ENCODE assay signal across 8 cellular contexts in genomic region chr3:4492240-4493007, GRCh38. TPM values are rescaled to one million over a fixed set of nuclear protein-coding genes. Genes with fewer than 3 reads are reported as not detected.
DNase-seq lines count a peak whose midpoint lies in the region; ATAC-seq, FAIRE-seq and TF ChIP-seq lines count a peak whose summit lies in the region.

No MANE protein-coding gene starts in this region.

- peak overlapping the region; percentile 50; the same call in 1 of the 2 replicates for H2BK15ac ChIP-seq in H1 (ENCODE audit: low read length)
- H2BK15ac ChIP-seq in mesendoderm (replicated peaks; ENCODE audit: low read depth): no peak overlapping the region

- H3K36me3 ChIP-seq in BJ (ENCODE audit: control insufficient read depth, insufficient read depth, low read length) (no peaks in the 10 kb centered on the region), GM23338 (ENCODE audit: insufficient read depth) (no peaks in the 10 kb centered on the region), H1 (ENCODE audit: control insufficient read depth in 2 of 4, insufficient read depth in 4 of 4, low read length in 3 of 4) (no peaks in the 10 kb centered on the region), mesendoderm (ENCODE audit: control insufficient read depth, insufficient read depth, low read length) (no peaks in the 10 kb centered on the region)

- H3K4me1 ChIP-seq in GM23338 (ENCODE audit: insufficient read depth): peaks cover 5% of the 10 kb centered on the region; the same call in 1 of the 2 replicates
- H3K4me1 ChIP-seq in H1 (replicated peaks in 1 of 4; ENCODE audit: control insufficient read depth in 3 of 4, insufficient read depth in 4 of 4, low read length in 3 of 4): peaks cover 0 to 3% (median 0%) of the 10 kb centered on the region in 4 experiments; a peak in 3 of 7 replicates
- H3K4me1 ChIP-seq in mesendoderm (ENCODE audit: control insufficient read depth, low read depth, low read length): no peaks in the 10 kb centered on the region

- WGBS in H1 (ENCODE audit: extremely low coverage in 1 of 2, insufficient coverage in 1 of 2, insufficient read length in 1 of 2, insufficient replicate concordance in 2 of 2, low coverage in 1 of 2, low lambda C conversion rate in 2 of 2, missing lambda C conversion rate in 1 of 2), 2 experiments: 1% methylated on average over 41 of the region's 41 CpGs; no CpG with 5 or more reads in 1 of the 2 experiments
- WGBS in mesendoderm (ENCODE audit: extremely low coverage, insufficient coverage, low lambda C conversion rate): no CpG with 5 or more reads among the region's 41 CpGs

- H3K4ac ChIP-seq in H1 (replicated peaks; ENCODE audit: insufficient read length, low read depth, low read length) (no peak overlapping the region), mesendoderm (ENCODE audit: low read depth, low read length) (no peak overlapping the region)

- H2AK5ac ChIP-seq in H1 (ENCODE audit: low read depth, low read length) (no peak overlapping the region), mesendoderm (ENCODE audit: low read length) (no peak overlapping the region)

- H3K4me3 ChIP-seq in BJ (ENCODE audit: low read depth, low read length) (peak overlapping the region; percentile 57), GM23338 (peak overlapping the region; percentile 86), H1 (ENCODE audit: extremely low read depth in 1 of 4, insufficient read depth in 2 of 4, low read depth in 3 of 4, low read length in 4 of 4) (peak overlapping the region; percentile 62 to 88 (median 72)), mesendoderm (ENCODE audit: low read length) (peak overlapping the region; percentile 52)

- peak overlapping the region; percentile 94 for H3K27ac Mint-ChIP-seq in GM23338
- H3K27ac Mint-ChIP-seq in activated CD8-positive, alpha-beta T cell treated with anti-CD3 and anti-CD28 coated beads, Interleukin-2, amount 10 ng/mL, durations not matched to agents 7 days and 5 days: peak overlapping the region; percentile 89

- H2BK120ac ChIP-seq in H1 (replicated peaks; ENCODE audit: low read depth, low read length): no peak overlapping the region
- H2BK120ac ChIP-seq in mesendoderm (ENCODE audit: low read depth, low read length): peak overlapping the region; percentile 35

- H3K79me2 ChIP-seq in GM23338 (replicated peaks; ENCODE audit: insufficient read depth) (no peaks in the 10 kb centered on the region), H1 (ENCODE audit: control insufficient read depth in 1 of 2, insufficient read depth in 2 of 2, low read length in 2 of 2) (no peaks in the 10 kb centered on the region), mesendoderm (ENCODE audit: control insufficient read depth, insufficient read depth, low read length) (no peaks in the 10 kb centered on the region)

- peaks cover 16% of the 10 kb centered on the region for H3K4me1 Mint-ChIP-seq in GM23338
- peaks cover 37% of the 10 kb centered on the region for H3K4me1 Mint-ChIP-seq in activated CD8-positive, alpha-beta T cell treated with anti-CD3 and anti-CD28 coated beads, Interleukin-2, amount 10 ng/mL, durations not matched to agents 7 days and 5 days (ENCODE audit: low read depth)

- TF ChIP-seq RAD21 in H1 (IDR thresholded peaks at IDR 0.05 in 1 of 2, conservative IDR thresholded peaks at IDR 0.05 in 1 of 2; ENCODE audit: low read depth in 2 of 2, low read length in 2 of 2): peak; percentile 11 to 16; a peak in 1 of 4 replicates

- H3K56ac ChIP-seq in H1 (replicated peaks; ENCODE audit: insufficient read length, low read depth, low read length): peak overlapping the region; percentile 32
- peak overlapping the region; percentile 80 for H3K56ac ChIP-seq in mesendoderm (ENCODE audit: low read length)

- H4K5ac ChIP-seq in H1 (ENCODE audit: insufficient read length, low read depth, low read length) (peak overlapping the region; percentile 76), mesendoderm (ENCODE audit: low read length) (no peak overlapping the region)

- no peak for TF ChIP-seq EP300 in H1 (IDR thresholded peaks at IDR 0.05; ENCODE audit: borderline replicate concordance in 1 of 2, low read depth in 2 of 2, low read length in 2 of 2)

- no peak overlapping the region for H2BK12ac ChIP-seq in H1 (ENCODE audit: low read depth, low read length)

- H3K27ac ChIP-seq in GM23338 (ENCODE audit: low read depth): peak overlapping the region; percentile 97
- peak overlapping the region; percentile 56; the same call in 1 of the 2 replicates for H3K27ac ChIP-seq in H1 (ENCODE audit: low read depth, low read length)
- peak overlapping the region; percentile 40 for H3K27ac ChIP-seq in mesendoderm (ENCODE audit: low read depth, low read length)

- no peak overlapping the region for H4K91ac ChIP-seq in H1 (replicated peaks; ENCODE audit: insufficient read length, low read length)

- H2AFZ ChIP-seq in GM23338 (peak overlapping the region; percentile 98), H1 (ENCODE audit: low read length) (peak overlapping the region; percentile 82)

- H3K4me3 Mint-ChIP-seq in GM23338: peak overlapping the region; percentile 89
- H3K4me3 Mint-ChIP-seq in activated CD8-positive, alpha-beta T cell treated with anti-CD3 and anti-CD28 coated beads, Interleukin-2, amount 10 ng/mL, durations not matched to agents 7 days and 5 days: peak overlapping the region; percentile 94

- no peak overlapping the region for H2BK20ac ChIP-seq in H1 (ENCODE audit: low read length)

- H4K8ac ChIP-seq in H1 (ENCODE audit: extremely low read depth, insufficient read depth, low read length) (0 out of 2 replicates have a peak overlapping the region, but pooled peaks have one; percentile 19), mesendoderm (ENCODE audit: low read depth, low read length) (no peak overlapping the region)

- no peak; a peak in 1 of 3 replicates for TF ChIP-seq POLR2A in H1 (IDR thresholded peaks at IDR 0.05; ENCODE audit: control extremely low read depth in 1 of 2, low read depth in 2 of 2, low read length in 2 of 2)

- H3K36me3 Mint-ChIP-seq in GM23338 (ENCODE audit: low read depth): no peaks in the 10 kb centered on the region
- peaks cover 26% of the 10 kb centered on the region for H3K36me3 Mint-ChIP-seq in activated CD8-positive, alpha-beta T cell treated with anti-CD3 and anti-CD28 coated beads, Interleukin-2, amount 10 ng/mL, durations not matched to agents 7 days and 5 days (ENCODE audit: low read depth)

- H3K23ac ChIP-seq in H1 (ENCODE audit: insufficient read length): no peak overlapping the region
- no peak overlapping the region for H3K23ac ChIP-seq in mesendoderm (ENCODE audit: low read length)

- peak overlapping the region; percentile 86; the same call in 1 of the 2 replicates for H2BK5ac ChIP-seq in H1 (ENCODE audit: low read depth, low read length)
- H2BK5ac ChIP-seq in mesendoderm (ENCODE audit: low read length): no peak overlapping the region

- H3K9me3 Mint-ChIP-seq in GM23338: no peaks in the 10 kb centered on the region
- H3K9me3 Mint-ChIP-seq in activated CD8-positive, alpha-beta T cell treated with anti-CD3 and anti-CD28 coated beads, Interleukin-2, amount 10 ng/mL, durations not matched to agents 7 days and 5 days (ENCODE audit: insufficient read depth): no peaks in the 10 kb centered on the region

- H3K4me2 ChIP-seq in GM23338 (peak overlapping the region; percentile 95), H1 (ENCODE audit: insufficient read depth in 1 of 2, low read depth in 2 of 2, low read length in 2 of 2) (peak overlapping the region; percentile 81 to 93), mesendoderm (ENCODE audit: low read length) (peak overlapping the region; percentile 89)

- no peaks in the 10 kb centered on the region for H4K20me1 ChIP-seq in GM23338 (replicated peaks; ENCODE audit: insufficient read depth)
- H4K20me1 ChIP-seq in H1 (replicated peaks in 1 of 2; ENCODE audit: control insufficient read depth in 1 of 2, insufficient read depth in 2 of 2, low read length in 2 of 2): peaks cover 0 to 1% of the 10 kb centered on the region in 2 experiments

- H3F3A ChIP-seq in GM23338 (replicated peaks; ENCODE audit: low read depth): 0 out of 2 replicates have a peak, but pooled peaks cover 4% of the 10 kb centered on the region

- H3K27me3 ChIP-seq in BJ (ENCODE audit: control insufficient read depth, insufficient read depth, low read length) (peaks cover 1% of the 10 kb centered on the region; the same call in 1 of the 2 replicates), GM23338 (ENCODE audit: insufficient read depth) (peaks cover 31% of the 10 kb centered on the region), H1 (replicated peaks in 1 of 4; ENCODE audit: control insufficient read depth in 3 of 4, extremely low read depth in 1 of 4, insufficient read depth in 3 of 4, low read length in 3 of 4) (peaks cover 0 to 11% (median 5%) of the 10 kb centered on the region in 4 experiments; a peak in 5 of 7 replicates), mesendoderm (ENCODE audit: insufficient read depth, low read length, poor library complexity) (no peaks in the 10 kb centered on the region)

- POLR2A ChIA-PET in BJ (lab: Charles Lee) (interaction anchor here (0.6 kb wide), 2 partner anchors 52 to 567 kb away, joined by 3 to 4 read pairs; no protein-coding TSS in a partner anchor), H1 (lab: Charles Lee; ENCODE audit: partially characterized antibody) (interaction anchor here (0.7 to 4.6 kb wide), 43 partner anchors 8 to 693 kb away, joined by 3 to 91 read pairs (median 5); partner anchors contain the start of genes LRRN1 and SUMF1)
- POLR2A ChIA-PET in activated CD8-positive, alpha-beta T cell treated with anti-CD3 and anti-CD28 coated beads, Interleukin-2, amount 10 ng/mL, durations not matched to agents 7 days and 5 days (lab: Charles Lee): interaction anchor here (0.6 to 4.3 kb wide), 19 partner anchors 11 to 631 kb away, joined by 3 to 51 read pairs (median 4); partner anchors contain the start of genes BHLHE40 and SUMF1

- H3K9ac ChIP-seq in H1 (replicated peaks in 1 of 4; ENCODE audit: extremely low read depth in 1 of 4, low read depth in 3 of 4, low read length in 3 of 4): peak overlapping the region; percentile 31 to 68 (median 50)
- H3K9ac ChIP-seq in mesendoderm (ENCODE audit: low read length): peak overlapping the region; percentile 70

- CTCF ChIA-PET in BJ (lab: Yijun Ruan, JAX): interaction anchor here (1.3 to 1.4 kb wide), 2 partner anchors 15 to 75 kb away, joined by 3 to 5 read pairs; no protein-coding TSS in a partner anchor
- CTCF ChIA-PET in activated CD8-positive, alpha-beta T cell treated with anti-CD3 and anti-CD28 coated beads, Interleukin-2, amount 10 ng/mL, durations not matched to agents 7 days and 5 days (lab: Charles Lee): interaction anchor here (0.9 to 6.1 kb wide), 9 partner anchors 13 to 188 kb away, joined by 4 to 56 read pairs (median 6); partner anchors contain the start of gene SETMAR
- CTCF ChIA-PET in H1 (lab: Charles Lee; ENCODE audit: partially characterized antibody): interaction anchor here (0.6 to 7.1 kb wide), 11 partner anchors 10 to 1745 kb away, joined by 3 to 34 read pairs (median 4); no protein-coding TSS in a partner anchor

- TF ChIP-seq CTCF in BJ (IDR thresholded peaks at IDR 0.05; ENCODE audit: insufficient read depth, low read depth, low read length) (no peak), GM23338 (conservative IDR thresholded peaks at IDR 0.05; ENCODE audit: low read depth in 2 of 2) (0 out of 4 replicates have a peak, but pooled peaks of 1 of the 2 experiments have one; percentile 7), H1 (IDR thresholded peaks at IDR 0.05; ENCODE audit: control extremely low read depth in 1 of 3, insufficient read depth in 1 of 3, low read depth in 1 of 3, low read length in 3 of 3) (no peak)

- no peaks in the 10 kb centered on the region for H3K9me3 ChIP-seq in H1 (ENCODE audit: insufficient read depth in 2 of 2, low read depth in 1 of 2, low read length in 1 of 2)

- FAIRE-seq in H1 (lab: Jason Lieb, UNC): no peak

- peak; percentile 60 for ATAC-seq in GM23338
- peak; percentile 34 for ATAC-seq in activated CD8-positive, alpha-beta T cell treated with anti-CD3 and anti-CD28 coated beads, Interleukin-2, amount 10 ng/mL, durations not matched to agents 7 days and 5 days

- H3K9me2 ChIP-seq in GM23338 (ENCODE audit: insufficient read depth): no peaks in the 10 kb centered on the region

- H3K14ac ChIP-seq in H1 (ENCODE audit: insufficient read length): no peak overlapping the region

- H3K23me2 ChIP-seq in H1 (ENCODE audit: low read depth, low read length): peaks cover 8% of the 10 kb centered on the region; the same call in 1 of the 2 replicates

- peak; percentile 15 for DNase-seq in BJ (ENCODE audit: low read depth)
- DNase-seq in GM23338 (ENCODE audit: low spot score): peak; percentile 79
- peak; percentile 54 to 64 for DNase-seq in NCI-H524 (lab: John Stamatoyannopoulos, UW)
- DNase-seq in activated CD8-positive, alpha-beta T cell treated with anti-CD3 and anti-CD28 coated beads, Interleukin-2, amount 10 ng/mL, durations not matched to agents 7 days and 5 days: peak; percentile 70
- peak; percentile 21 to 69 for DNase-seq in H1 (ENCODE audit: low read depth in 1 of 2, low spot score in 2 of 2)
- DNase-seq in mesendoderm: peak; percentile 81
- DNase-seq in stimulated activated naive CD4-positive, alpha-beta T cell (lab: John Stamatoyannopoulos, UW): peak; percentile 24 to 48 (median 34)
- no peak for DNase-seq in 8988T

- no peaks in the 10 kb centered on the region for H3K79me1 ChIP-seq in H1 (ENCODE audit: low read depth, low read length)
- no peaks in the 10 kb centered on the region for H3K79me1 ChIP-seq in mesendoderm (ENCODE audit: low read length)

- H3K18ac ChIP-seq in H1 (ENCODE audit: extremely low read depth, low read length): peak overlapping the region; percentile 88
- peak overlapping the region; percentile 96 for H3K18ac ChIP-seq in mesendoderm (ENCODE audit: low read length)

- H3K27me3 Mint-ChIP-seq in GM23338 (ENCODE audit: insufficient read depth, low read depth, poor library complexity): peaks cover 16% of the 10 kb centered on the region
- H3K27me3 Mint-ChIP-seq in activated CD8-positive, alpha-beta T cell treated with anti-CD3 and anti-CD28 coated beads, Interleukin-2, amount 10 ng/mL, durations not matched to agents 7 days and 5 days (ENCODE audit: low read depth): peaks cover 22% of the 10 kb centered on the region

RNA-seq across cellular contexts. Expression of gene ITPR1, which starts 0.7 kb away (rescaled TPM):
- polyA plus RNA-seq in BJ (2011; rRNA removed) (1.4 and 1.7 TPM in 2 replicates), GM23338 (2016; fragmentation: Nextera tagmentation; extraction: Ambion mirVana) (5.2 and 6.8 TPM in 2 replicates), H1 (2011; rRNA removed) (2.0 and 2.5 TPM in 2 replicates)
- 2.6 and 3.0 TPM in 2 replicates for polyA minus RNA-seq in BJ (2011; rRNA and poly(A)+ RNA removed)
- total RNA-seq in GM23338 (2014; rRNA removed; shearing (Covaris generic)): 16.2 and 21.0 TPM in 2 replicates
- total RNA-seq in activated CD8-positive, alpha-beta T cell treated with anti-CD3 and anti-CD28 coated beads, Interleukin-2, amount 10 ng/mL, durations not matched to agents 7 days and 5 days: 10 to 100 TPM; 53.8 to 57.3 TPM
- 11.5 and 16.3 TPM in 2 replicates for total RNA-seq in H1 (2021; fragmentation: NEBNext Ultra II Directional; extraction: Animal tissue kit (Norgen Biotek cat#: 25700))
- 3.3 TPM for polyA plus RNA-seq in H1 (2011; cell fraction: cytosol; rRNA removed)
- polyA plus RNA-seq in H1 (2011; cell fraction: nucleus; rRNA removed): 9.5 TPM
- polyA plus RNA-seq in H1 (2012, experiment 1 of 2): 3.1 to 7.3 TPM (median 4.0 TPM) in 4 replicates
- polyA plus RNA-seq in H1 (2012, experiment 2 of 2): 0.64 TPM
- polyA plus RNA-seq in H1 (2013, experiment 1 of 2): 4.2 TPM
- 3.5 TPM for polyA plus RNA-seq in H1 (2013, experiment 2 of 2)
- 21.2 and 23.3 TPM in 2 replicates for polyA minus RNA-seq in H1 (2011; rRNA and poly(A)+ RNA removed)
- 12.2 TPM for polyA minus RNA-seq in H1 (2011; cell fraction: cytosol; rRNA and poly(A)+ RNA removed)
- polyA minus RNA-seq in H1 (2011; cell fraction: nucleus; rRNA and poly(A)+ RNA removed): 63.0 TPM
- polyA plus RNA-seq in mesendoderm (2013, experiment 1 of 2): 1.1 TPM
- 0.71 TPM for polyA plus RNA-seq in mesendoderm (2013, experiment 2 of 2)

RNA-seq across cellular contexts. Expression of gene SUMF1, which starts 25.4 kb away (rescaled TPM):
- polyA plus RNA-seq in BJ (2011; rRNA removed): 55.8 and 57.6 TPM in 2 replicates
- 14.8 and 26.1 TPM in 2 replicates for polyA minus RNA-seq in BJ (2011; rRNA and poly(A)+ RNA removed)
- total RNA-seq in GM23338 (2014; rRNA removed; shearing (Covaris generic)): 15.8 and 20.3 TPM in 2 replicates
- 6.3 and 6.9 TPM in 2 replicates for polyA plus RNA-seq in GM23338 (2016; fragmentation: Nextera tagmentation; extraction: Ambion mirVana)
- total RNA-seq in activated CD8-positive, alpha-beta T cell treated with anti-CD3 and anti-CD28 coated beads, Interleukin-2, amount 10 ng/mL, durations not matched to agents 7 days and 5 days: 1 to 10 TPM; 7.4 to 8.7 TPM
- 10.0 and 12.5 TPM in 2 replicates for total RNA-seq in H1 (2021; fragmentation: NEBNext Ultra II Directional; extraction: Animal tissue kit (Norgen Biotek cat#: 25700))
- 15.0 and 15.1 TPM in 2 replicates for polyA plus RNA-seq in H1 (2011; rRNA removed)
- 14.2 TPM for polyA plus RNA-seq in H1 (2011; cell fraction: cytosol; rRNA removed)
- 13.3 TPM for polyA plus RNA-seq in H1 (2011; cell fraction: nucleus; rRNA removed)
- polyA plus RNA-seq in H1 (2012, experiment 1 of 2): 11.0 to 12.0 TPM (median 11.9 TPM) in 4 replicates
- polyA plus RNA-seq in H1 (2012, experiment 2 of 2): 4.6 TPM
- 13.8 TPM for polyA plus RNA-seq in H1 (2013, experiment 1 of 2)
- polyA plus RNA-seq in H1 (2013, experiment 2 of 2): 16.4 TPM
- polyA minus RNA-seq in H1 (2011; rRNA and poly(A)+ RNA removed): 15.3 and 18.7 TPM in 2 replicates
- 8.4 TPM for polyA minus RNA-seq in H1 (2011; cell fraction: cytosol; rRNA and poly(A)+ RNA removed)
- polyA minus RNA-seq in H1 (2011; cell fraction: nucleus; rRNA and poly(A)+ RNA removed): 52.8 TPM
- polyA plus RNA-seq in mesendoderm (2013, experiment 1 of 2): 7.2 TPM
- 7.5 TPM for polyA plus RNA-seq in mesendoderm (2013, experiment 2 of 2)

Comparison
In these comparisons a context has a peak if more than half of its experiments do, and no peak if none do; other contexts are left out.
1. H3K27ac ChIP-seq: peak in every context shown above with its lines; median percentile 97 in GM23338; 56 in H1; 40 in mesendoderm.